ENCODE assay signal across 20 cellular contexts in genomic region chr3:177347611-177348010, GRCh38.
A peak's percentile ranks its signal among the peaks of the same experiment; 100 is the strongest.
DNase-seq lines count a peak whose midpoint lies in the region; ATAC-seq and TF ChIP-seq lines count a peak whose summit lies in the region.
"Had no signal": no experiment of that assay in that cellular context is flagged by ENCODE, and none has a peak within 500 bp of the region (broad histone marks: within the 10 kb centered on the region; RNA-seq: fewer than 3 reads in every experiment).

No MANE protein-coding gene starts in this region.

- H3K4me2 ChIP-seq in OCI-LY3 (ENCODE audit: low read length) (peak overlapping the region; percentile 48), trophoblast cell (ENCODE audit: low read length) (no peak overlapping the region)

- H3K9ac ChIP-seq in OCI-LY3 (ENCODE audit: low read length) (peak overlapping the region; percentile 77), trophoblast cell (ENCODE audit: low read length) (no peak overlapping the region)

- H2AFZ ChIP-seq in OCI-LY3 (ENCODE audit: low read depth, low read length) = no peak overlapping the region
- no peak overlapping the region for H2AFZ ChIP-seq in trophoblast cell (ENCODE audit: insufficient read depth, low read length, poor library complexity)

- H3K27me3 ChIP-seq in OCI-LY3 (ENCODE audit: low read depth, low read length) (no peaks in the 10 kb centered on the region), trophoblast cell (ENCODE audit: insufficient read depth, low read length) (no peaks in the 10 kb centered on the region)
- no peaks in the 10 kb centered on the region for H3K27me3 ChIP-seq in CD8-positive, alpha-beta memory T cell (ENCODE audit: insufficient read depth, low read length, poor library complexity, severe bottlenecking)
- H3K27me3 ChIP-seq: MG63 had no signal

- intact Hi-C loops in Calu3 (cut with micrococcal nuclease; ENCODE audit: unreplicated experiment) = loop anchor here (5.0 kb wide), 1 partner anchor 270 kb away; no protein-coding TSS in a partner anchor
- intact Hi-C loops in dendritic cell treated with granulocyte-macrophage colony-stimulating factor and Interleukin-4, amounts not matched to agents 40 ng/mL and 50 ng/mL, for 4 days (cut with micrococcal nuclease) = no loop called here

- H3K27me3 Mint-ChIP-seq in Calu3 (ENCODE audit: unreplicated experiment) = no peaks in the 10 kb centered on the region
- no peaks in the 10 kb centered on the region for H3K27me3 Mint-ChIP-seq in dendritic cell treated with granulocyte-macrophage colony-stimulating factor and Interleukin-4, amounts not matched to agents 40 ng/mL and 50 ng/mL, for 4 days
- no peaks in the 10 kb centered on the region for H3K27me3 Mint-ChIP-seq in CD8-positive, alpha-beta memory T cell
- H3K27me3 Mint-ChIP-seq: B cell had no signal

- H4K20me1 ChIP-seq in OCI-LY3 (ENCODE audit: insufficient read depth, low read length) = no peaks in the 10 kb centered on the region

- no peak overlapping the region for H3K4ac ChIP-seq in trophoblast cell (ENCODE audit: low read depth, low read length)

- H3K79me1 ChIP-seq in trophoblast cell (ENCODE audit: low read length) = peaks cover 9% of the 10 kb centered on the region

- H3K79me2 ChIP-seq in OCI-LY3 (ENCODE audit: low read length) (peaks cover 11% of the 10 kb centered on the region), trophoblast cell (ENCODE audit: control insufficient read depth, insufficient read depth, low read length, poor library complexity) (no peaks in the 10 kb centered on the region)

- peak overlapping the region; percentile 85 for H2BK120ac ChIP-seq in trophoblast cell (ENCODE audit: insufficient read depth, low read length, poor library complexity)

- ATAC-seq in GM18519 (IDR thresholded peaks at IDR 0.05; ENCODE audit: low FRiP score, unreplicated experiment) = no peak
- ATAC-seq: PC-3 had no signal

- peak overlapping the region; percentile 32 for H4K91ac ChIP-seq in trophoblast cell (ENCODE audit: low read depth, low read length)

- WGBS in trophoblast cell (ENCODE audit: extremely low coverage, insufficient coverage, insufficient read length) = no CpG with 5 or more reads among the region's 1 CpG

- H2AK5ac ChIP-seq in trophoblast cell (ENCODE audit: low read length) = peak overlapping the region; percentile 89

- POLR2A ChIA-PET in CD8-positive, alpha-beta memory T cell (lab: Charles Lee) = no interaction called here

- peaks cover 23% of the 10 kb centered on the region for H3K36me3 Mint-ChIP-seq in Calu3 (ENCODE audit: insufficient read depth, unreplicated experiment)
- H3K36me3 Mint-ChIP-seq in dendritic cell treated with granulocyte-macrophage colony-stimulating factor and Interleukin-4, amounts not matched to agents 40 ng/mL and 50 ng/mL, for 4 days (ENCODE audit: low read depth) = no peaks in the 10 kb centered on the region
- H3K36me3 Mint-ChIP-seq in CD8-positive, alpha-beta memory T cell = no peaks in the 10 kb centered on the region
- H3K36me3 Mint-ChIP-seq: CD14-positive monocyte had no signal

- peaks cover 73% of the 10 kb centered on the region for H3K4me1 Mint-ChIP-seq in Calu3 (ENCODE audit: low read depth, unreplicated experiment)
- H3K4me1 Mint-ChIP-seq in dendritic cell treated with granulocyte-macrophage colony-stimulating factor and Interleukin-4, amounts not matched to agents 40 ng/mL and 50 ng/mL, for 4 days (ENCODE audit: low read depth) = peaks cover 39% of the 10 kb centered on the region
- H3K4me1 Mint-ChIP-seq in CD8-positive, alpha-beta memory T cell = peaks cover 12 to 21% (median 16%) of the 10 kb centered on the region in 3 donors

- no peak overlapping the region for H3K4me3 Mint-ChIP-seq in Calu3 (ENCODE audit: low read depth, unreplicated experiment)
- H3K4me3 Mint-ChIP-seq in dendritic cell treated with granulocyte-macrophage colony-stimulating factor and Interleukin-4, amounts not matched to agents 40 ng/mL and 50 ng/mL, for 4 days = no peak overlapping the region
- H3K4me3 Mint-ChIP-seq in CD8-positive, alpha-beta memory T cell = no peak overlapping the region
- H3K4me3 Mint-ChIP-seq: B cell, CD14-positive monocyte had no signal

- H3K27ac ChIP-seq in OCI-LY3 (ENCODE audit: low read length) (peak overlapping the region; percentile 98), trophoblast cell (ENCODE audit: low read depth, low read length) (no peak overlapping the region)
- H3K27ac ChIP-seq in CD8-positive, alpha-beta memory T cell (ENCODE audit: low read depth, low read length) = no peak overlapping the region

- no peak overlapping the region for H4K8ac ChIP-seq in trophoblast cell (ENCODE audit: low read depth, low read length)

- H3K4me3 ChIP-seq in OCI-LY3 (ENCODE audit: low read length) (no peak overlapping the region), trophoblast cell (ENCODE audit: low read depth, low read length) (no peak overlapping the region)
- H3K4me3 ChIP-seq in CD8-positive, alpha-beta memory T cell (ENCODE audit: low read length) = no peak overlapping the region
- H3K4me3 ChIP-seq: MG63 had no signal

- no peak overlapping the region for H2BK5ac ChIP-seq in trophoblast cell (ENCODE audit: low read depth, low read length, poor library complexity)

- peak overlapping the region; percentile 34 for H3K14ac ChIP-seq in trophoblast cell (ENCODE audit: low read length)

- H3K27ac Mint-ChIP-seq in Calu3 (ENCODE audit: unreplicated experiment) = peak overlapping the region; percentile 14
- peak overlapping the region; percentile 57 for H3K27ac Mint-ChIP-seq in dendritic cell treated with granulocyte-macrophage colony-stimulating factor and Interleukin-4, amounts not matched to agents 40 ng/mL and 50 ng/mL, for 4 days
- H3K27ac Mint-ChIP-seq in CD8-positive, alpha-beta memory T cell = no peak overlapping the region
- H3K27ac Mint-ChIP-seq: B cell, CD14-positive monocyte had no signal

- H3K4me1 ChIP-seq in OCI-LY3 (ENCODE audit: low read length) = peaks cover 96% of the 10 kb centered on the region
- H3K4me1 ChIP-seq in trophoblast cell (ENCODE audit: control insufficient read depth in 1 of 2, insufficient read depth in 2 of 2, low read length in 2 of 2) = peaks cover 2 to 3% of the 10 kb centered on the region in 2 experiments
- H3K4me1 ChIP-seq in CD8-positive, alpha-beta memory T cell (ENCODE audit: insufficient read depth, low read length) = peaks cover 12% of the 10 kb centered on the region

- H3K9me3 Mint-ChIP-seq in Calu3 (ENCODE audit: low read depth, unreplicated experiment) = no peaks in the 10 kb centered on the region
- H3K9me3 Mint-ChIP-seq in dendritic cell treated with granulocyte-macrophage colony-stimulating factor and Interleukin-4, amounts not matched to agents 40 ng/mL and 50 ng/mL, for 4 days = no peaks in the 10 kb centered on the region
- H3K9me3 Mint-ChIP-seq in CD8-positive, alpha-beta memory T cell = no peaks in the 10 kb centered on the region

- H3K36me3 ChIP-seq in OCI-LY3 (replicated peaks; ENCODE audit: low read depth, low read length) (no peaks in the 10 kb centered on the region), trophoblast cell (ENCODE audit: control insufficient read depth in 1 of 2, insufficient read depth in 2 of 2, low read length in 2 of 2) (no peaks in the 10 kb centered on the region)
- H3K36me3 ChIP-seq in CD8-positive, alpha-beta memory T cell (ENCODE audit: insufficient read depth, low read length) = no peaks in the 10 kb centered on the region
- H3K36me3 ChIP-seq: MG63 had no signal

- DNase-seq in Calu3 = no peak
- DNase-seq in trophoblast cell = no peak
- no peak for DNase-seq in CD8-positive, alpha-beta memory T cell
- DNase-seq in globus pallidus (ENCODE audit: low spot score) = no peak
- DNase-seq: EL, GF-D8, MG63, NCI-H1417, NCI-H1694 treated with DMSO at 0.1 percent for 48 hours, NCI-H2081 treated with DMSO at 0.1 percent for 48 hours, NCI-H2171 treated with DMSO at 0.1 percent for 48 hours, NCI-H526, PC-3, RPMI8226, SHP77 had no signal

- BruUV-seq in Calu3 (replicated peaks; lab: Mats Ljungman, UMichigan) = no TSS peak

- H3K9me3 ChIP-seq in OCI-LY3 (ENCODE audit: insufficient read depth, low read length) (no peaks in the 10 kb centered on the region), trophoblast cell (ENCODE audit: insufficient read depth, low read depth, low read length) (no peaks in the 10 kb centered on the region)
- H3K9me3 ChIP-seq in CD8-positive, alpha-beta memory T cell (ENCODE audit: low read length) = no peaks in the 10 kb centered on the region
- H3K9me3 ChIP-seq: MG63 had no signal

- CTCF ChIA-PET in Calu3 (lab: Charles Lee) = no interaction called here
- CTCF ChIA-PET in CD8-positive, alpha-beta memory T cell (lab: Charles Lee) = interaction anchor here (1.9 kb wide), 1 partner anchor 10 kb away, joined by 9 read pairs; no protein-coding TSS in a partner anchor

- peak overlapping the region; percentile 5 for H3K18ac ChIP-seq in trophoblast cell (ENCODE audit: low read length)

- no peak overlapping the region for H4K12ac ChIP-seq in trophoblast cell (ENCODE audit: low read depth, low read length)

- no peak overlapping the region for H3K23ac ChIP-seq in trophoblast cell (ENCODE audit: low read length)

- H2BK12ac ChIP-seq in trophoblast cell (ENCODE audit: low read length) = peak overlapping the region; percentile 86

- TF ChIP-seq CTCF in Calu3 (IDR thresholded peaks at IDR 0.05; ENCODE audit: unreplicated experiment) = no peak
- TF ChIP-seq CTCF in OCI-LY3 (IDR thresholded peaks at IDR 0.05; ENCODE audit: low read depth, low read length) = no peak

Comparison
In these comparisons a context has a peak if more than half of its experiments do, and no peak if none do; other contexts are left out.
1. H3K27ac Mint-ChIP-seq: peak in Calu3 (single experiment) and dendritic cell treated with granulocyte-macrophage colony-stimulating factor and Interleukin-4, amounts not matched to agents 40 ng/mL and 50 ng/mL, for 4 days (single experiment); none in CD8-positive, alpha-beta memory T cell (0 of 8).